In genomic region chr5:19987594-19988345, GRCh38 we compare ENCODE assay signal across 8 cellular contexts. TPM values are rescaled to one million over a fixed set of nuclear protein-coding genes. Genes with fewer than 3 reads are reported as not detected.
DNase-seq lines count a peak whose midpoint lies in the region; ATAC-seq lines count a peak whose summit lies in the region.

A gene with protein sequence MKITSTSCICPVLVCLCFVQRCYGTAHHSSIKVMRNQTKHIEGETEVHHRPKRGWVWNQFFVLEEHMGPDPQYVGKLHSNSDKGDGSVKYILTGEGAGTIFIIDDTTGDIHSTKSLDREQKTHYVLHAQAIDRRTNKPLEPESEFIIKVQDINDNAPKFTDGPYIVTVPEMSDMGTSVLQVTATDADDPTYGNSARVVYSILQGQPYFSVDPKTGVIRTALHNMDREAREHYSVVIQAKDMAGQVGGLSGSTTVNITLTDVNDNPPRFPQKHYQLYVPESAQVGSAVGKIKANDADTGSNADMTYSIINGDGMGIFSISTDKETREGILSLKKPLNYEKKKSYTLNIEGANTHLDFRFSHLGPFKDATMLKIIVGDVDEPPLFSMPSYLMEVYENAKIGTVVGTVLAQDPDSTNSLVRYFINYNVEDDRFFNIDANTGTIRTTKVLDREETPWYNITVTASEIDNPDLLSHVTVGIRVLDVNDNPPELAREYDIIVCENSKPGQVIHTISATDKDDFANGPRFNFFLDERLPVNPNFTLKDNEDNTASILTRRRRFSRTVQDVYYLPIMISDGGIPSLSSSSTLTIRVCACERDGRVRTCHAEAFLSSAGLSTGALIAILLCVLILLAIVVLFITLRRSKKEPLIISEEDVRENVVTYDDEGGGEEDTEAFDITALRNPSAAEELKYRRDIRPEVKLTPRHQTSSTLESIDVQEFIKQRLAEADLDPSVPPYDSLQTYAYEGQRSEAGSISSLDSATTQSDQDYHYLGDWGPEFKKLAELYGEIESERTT (minus strand): TSS chr5:19988200. CDS start chr5:19838986, 149,214 bp downstream.

- H3K4me3 ChIP-seq in skeletal muscle satellite cell (ENCODE audit: low read length) = peak within 1 kb of the TSS; percentile 68

- no peak for ATAC-seq in left colon

- H3K4me2 ChIP-seq in skeletal muscle satellite cell (ENCODE audit: low read length) = peak within 1 kb of the TSS; percentile 90

- no peaks in the 10 kb centered on the region for H3K36me3 ChIP-seq in skeletal muscle satellite cell (ENCODE audit: insufficient read depth, low read length)

- intact Hi-C loops in left colon (cut with DNase I, micrococcal nuclease) = no loop called here

- DNase-seq in COLO668 (lab: John Stamatoyannopoulos, UW; ENCODE audit: unreplicated experiment) = peak; percentile 68
- DNase-seq in NCI-H128 (lab: John Stamatoyannopoulos, UW; ENCODE audit: unreplicated experiment) = peak; percentile 40
- peak in 53 of 56 donors; percentile 6 to 79 (median 47) for DNase-seq in amygdala (lab: John Stamatoyannopoulos, UW)
- peak; percentile 7 for DNase-seq in iPS DF 19.7 (ENCODE audit: low read depth, low spot score)
- no peak for DNase-seq in DMS79 treated with DMSO at 0.1 percent for 48 hours (lab: John Stamatoyannopoulos, UW)
- no peak for DNase-seq in HuH-7.5 (ENCODE audit: low spot score)
- no peak for DNase-seq in left colon

- H3K4me1 ChIP-seq in skeletal muscle satellite cell (ENCODE audit: control insufficient read depth, insufficient read depth, low read length) = no peaks in the 10 kb centered on the region

- no peaks in the 10 kb centered on the region for H3K9me3 ChIP-seq in skeletal muscle satellite cell (replicated peaks; ENCODE audit: low read length)

- peaks cover 7% of the 10 kb centered on the region for H3K27me3 ChIP-seq in skeletal muscle satellite cell (ENCODE audit: control insufficient read depth, insufficient read depth, low read length)

- H3K9ac ChIP-seq in skeletal muscle satellite cell (ENCODE audit: low read depth, low read length) = peak within 1 kb of the TSS; percentile 39

RNA-seq across cellular contexts. Expression of the gene that starts here (rescaled TPM):
- 2.4 and 2.8 TPM in 2 replicates for total RNA-seq in skeletal muscle satellite cell (2012; rRNA removed)
- total RNA-seq in left colon = not detected

Comparison
In these comparisons a context has a peak if more than half of its experiments do, and no peak if none do; other contexts are left out.
1. DNase-seq: peak in COLO668 (single experiment), NCI-H128 (single experiment), amygdala (53 of 56) and iPS DF 19.7 (single experiment); none in DMS79 treated with DMSO at 0.1 percent for 48 hours (single experiment), HuH-7.5 (single experiment) and left colon (0 of 2).